ENCODE assay signal across 8 cellular contexts in genomic region chr13:43804461-43805070, GRCh38. TPM values are rescaled to one million over a fixed set of nuclear protein-coding genes. Genes with fewer than 3 reads are reported as not detected.
DNase-seq lines count a peak whose midpoint lies in the region; ATAC-seq and TF ChIP-seq lines count a peak whose summit lies in the region.

No MANE protein-coding gene starts in this region.

- peak; percentile 36 for ATAC-seq in activated CD4-positive, CD25-positive, alpha-beta regulatory T cell treated with anti-CD3 and anti-CD28 coated beads, Interleukin-2, amount 50 U/mL, for 24 hours
- ATAC-seq in SK-N-SH treated with all-trans-retinoic acid at 6 μM for 48 hours = peak; percentile 87
- ATAC-seq in esophagus mucosa = peak; percentile 42
- no peak for ATAC-seq in aorta (ENCODE audit: low FRiP score)

- no peak overlapping the region for H3K4me3 ChIP-seq in aorta (ENCODE audit: low read length in 2 of 2)

- peaks cover 6% of the 10 kb centered on the region for H3K4me1 Mint-ChIP-seq in neural crest cell

- 6 to 8% methylated on average over 5 of the region's 5 CpGs for WGBS in aorta, 2 donors

- peaks cover 3% of the 10 kb centered on the region for H3K27me3 Mint-ChIP-seq in neural crest cell (ENCODE audit: low read depth)

- H3K36me3 Mint-ChIP-seq in neural crest cell (ENCODE audit: low read depth) = peaks cover 2% of the 10 kb centered on the region

- peaks cover 0 to 3% of the 10 kb centered on the region in 2 donors for H3K4me1 ChIP-seq in aorta (ENCODE audit: control insufficient read depth in 1 of 2, insufficient read depth in 2 of 2, low read length in 2 of 2)

- no peak overlapping the region for H3K4me3 Mint-ChIP-seq in neural crest cell

- H3K9me3 ChIP-seq in aorta (ENCODE audit: control insufficient read depth, low read length) = no peaks in the 10 kb centered on the region

- H3K27ac Mint-ChIP-seq in neural crest cell (ENCODE audit: unreplicated experiment) = no peak overlapping the region

- TF ChIP-seq CTCF in neural crest cell (conservative IDR thresholded peaks at IDR 0.05) = peak; percentile 81

- no peak overlapping the region for H3K27ac ChIP-seq in aorta (ENCODE audit: low read depth in 1 of 2, low read length in 2 of 2)

- H3K36me3 ChIP-seq in aorta (ENCODE audit: control insufficient read depth in 1 of 2, insufficient read depth in 2 of 2, low read length in 1 of 2) = no peaks in the 10 kb centered on the region

- no peak for DNase-seq in activated CD4-positive, CD25-positive, alpha-beta regulatory T cell treated with anti-CD3 and anti-CD28 coated beads, Interleukin-2, amount 50 U/mL, for 72 hours
- peak; percentile 0 for DNase-seq in NCI-H1048 (lab: John Stamatoyannopoulos, UW)
- peak; percentile 42 for DNase-seq in neural crest cell (ENCODE audit: low read depth, low spot score)
- DNase-seq in stimulated activated CD4-positive, alpha-beta T cell treated with anti-CD3 and anti-CD28 coated beads, Interleukin-15, amount 100 ng/mL, for 24 hours = no peak
- DNase-seq in aorta = no peak

- H3K9me3 Mint-ChIP-seq in neural crest cell = peaks cover 1% of the 10 kb centered on the region

- no peaks in the 10 kb centered on the region for H3K27me3 ChIP-seq in aorta (ENCODE audit: control insufficient read depth in 1 of 2, insufficient read depth in 2 of 2, low read length in 1 of 2)

- intact Hi-C loops in aorta (cut with DNase I) = loop anchor here (2.0 to 10.0 kb wide), 6 partner anchors 502 to 1210 kb away; no protein-coding TSS in a partner anchor

TF ChIP-seq in SK-N-SH treated with all-trans-retinoic acid at 6 μM for 48 hours, 23 proteins besides CTCF, POLR2A, EP300 and RAD21:
- no peak for TF ChIP-seq ZFP3 (CRISPR knock-in tag; IDR thresholded peaks at IDR 0.05)
- no peak for TF ChIP-seq CSRNP3 (CRISPR knock-in tag; IDR thresholded peaks at IDR 0.05)
- TF ChIP-seq CREB5 (CRISPR knock-in tag; IDR thresholded peaks at IDR 0.05; ENCODE audit: low read depth) = no peak
- no peak; the same call in 1 of the 2 replicates for TF ChIP-seq ISL1 (CRISPR knock-in tag; IDR thresholded peaks at IDR 0.05)
- no peak for TF ChIP-seq TOX (CRISPR knock-in tag; IDR thresholded peaks at IDR 0.05; ENCODE audit: borderline replicate concordance)
- no peak for TF ChIP-seq ZC3H10 (CRISPR knock-in tag; IDR thresholded peaks at IDR 0.05)
- no peak for TF ChIP-seq ZNF565 (CRISPR knock-in tag; conservative IDR thresholded peaks at IDR 0.05; ENCODE audit: low read depth)
- no peak for TF ChIP-seq PATZ1 (CRISPR knock-in tag; IDR thresholded peaks at IDR 0.05; ENCODE audit: borderline replicate concordance)
- TF ChIP-seq ZFP30 (CRISPR knock-in tag; IDR thresholded peaks at IDR 0.05) = no peak
- no peak for TF ChIP-seq OSR1 (CRISPR knock-in tag; IDR thresholded peaks at IDR 0.05)
TF ChIP-seq in SK-N-SH treated with all-trans-retinoic acid at 6 μM for 48 hours: peak in this region for 0.

RNA-seq across cellular contexts. Expression of gene ENOX1, which starts 17.8 kb away (rescaled TPM):
- total RNA-seq in esophagus mucosa (0.12 TPM), neural crest cell (3.1 and 3.8 TPM in 2 replicates), aorta (1 to 10 TPM; 1.4 to 2.2 TPM)
- under 1 TPM in 1 of 2 donors, not detected in 1; 0.15 TPM for polyA plus RNA-seq in aorta

Comparison
In these comparisons a context has a peak if more than half of its experiments do, and no peak if none do; other contexts are left out.
1. DNase-seq: peak in NCI-H1048 (single experiment) and neural crest cell (single experiment); none in activated CD4-positive, CD25-positive, alpha-beta regulatory T cell treated with anti-CD3 and anti-CD28 coated beads, Interleukin-2, amount 50 U/mL, for 72 hours (single experiment), stimulated activated CD4-positive, alpha-beta T cell treated with anti-CD3 and anti-CD28 coated beads, Interleukin-15, amount 100 ng/mL, for 24 hours (single experiment) and aorta (0 of 2).